1 cellular context compared by ENCODE assay signal in the genomic region with DNA sequence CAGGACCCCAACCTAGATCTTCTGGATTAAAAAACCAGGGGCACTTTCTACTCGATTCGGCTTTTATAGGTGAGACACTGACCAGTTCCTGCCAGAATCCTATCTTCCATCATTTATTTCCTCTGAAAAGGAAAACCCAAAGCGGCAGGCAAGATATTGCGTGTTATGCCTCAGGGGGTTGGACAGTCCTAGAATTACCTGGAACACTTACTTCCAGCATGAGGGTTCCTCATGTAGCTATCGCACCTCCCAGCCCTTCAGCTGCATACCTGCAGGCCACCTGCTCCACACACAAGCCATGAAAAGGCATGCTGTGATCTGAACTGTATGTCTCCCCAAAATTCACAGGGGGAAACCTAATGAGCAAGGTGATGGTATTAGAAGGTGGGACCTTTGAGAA.
TF ChIP-seq lines count a peak whose summit lies in the region.

No MANE protein-coding gene starts in this region.

TF ChIP-seq in IMR-90, 13 proteins besides CTCF, POLR2A, EP300 and RAD21 (continued from another document):
- TF ChIP-seq SMC3 (IDR thresholded peaks at IDR 0.05; ENCODE audit: low read depth, low read length) (no peak), MXI1 (IDR thresholded peaks at IDR 0.05; ENCODE audit: borderline replicate concordance, low read depth, low read length) (no peak)
- TF ChIP-seq, protein P1, sequence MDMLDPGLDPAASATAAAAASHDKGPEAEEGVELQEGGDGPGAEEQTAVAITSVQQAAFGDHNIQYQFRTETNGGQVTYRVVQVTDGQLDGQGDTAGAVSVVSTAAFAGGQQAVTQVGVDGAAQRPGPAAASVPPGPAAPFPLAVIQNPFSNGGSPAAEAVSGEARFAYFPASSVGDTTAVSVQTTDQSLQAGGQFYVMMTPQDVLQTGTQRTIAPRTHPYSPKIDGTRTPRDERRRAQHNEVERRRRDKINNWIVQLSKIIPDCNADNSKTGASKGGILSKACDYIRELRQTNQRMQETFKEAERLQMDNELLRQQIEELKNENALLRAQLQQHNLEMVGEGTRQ (IDR thresholded peaks at IDR 0.05; ENCODE audit: low read depth, low read length) = no peak
TF ChIP-seq in IMR-90: peak in this region for 0.
